2 cellular contexts compared by ENCODE assay signal in the genomic region with DNA sequence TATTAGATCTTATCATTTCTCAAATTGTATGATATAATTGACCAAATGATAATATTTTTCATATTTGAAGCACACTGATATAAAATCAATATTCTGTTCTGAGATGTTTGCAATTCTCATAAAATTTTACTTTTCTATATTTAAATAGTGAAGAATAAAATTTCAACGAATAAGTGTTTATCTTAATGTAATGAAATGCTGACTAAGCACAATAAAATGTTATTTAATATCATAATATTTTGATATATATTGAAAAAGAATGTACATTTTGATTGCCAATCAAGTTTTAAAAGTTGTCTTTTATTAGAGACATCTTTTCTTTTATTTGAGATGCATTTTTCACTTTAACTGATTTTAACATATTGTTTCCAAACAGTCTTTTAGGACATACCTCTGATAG.
A peak's percentile ranks its signal among the peaks of the same experiment; 100 is the strongest.
TF ChIP-seq lines count a peak whose summit lies in the region.

No MANE protein-coding gene starts in this region.

TF ChIP-seq in HepG2, 621 proteins besides CTCF, POLR2A, EP300 and RAD21:
- TF ChIP-seq KDM1A (CRISPR knock-in tag; IDR thresholded peaks at IDR 0.05) (no peak), MAFK (conservative IDR thresholded peaks at IDR 0.05 in 1 of 2, IDR thresholded peaks at IDR 0.05 in 1 of 2; ENCODE audit: low read length in 2 of 2) (peak; percentile 60 to 96), MAFF (IDR thresholded peaks at IDR 0.05; ENCODE audit: low read depth, low read length) (peak; percentile 86; the same call in 1 of the 2 replicates), FOSL1 (CRISPR knock-in tag; IDR thresholded peaks at IDR 0.05; ENCODE audit: borderline replicate concordance) (no peak)
TF ChIP-seq in HepG2: peak in this region for 2.

TF ChIP-seq in H1, 55 proteins besides CTCF, POLR2A, EP300 and RAD21:
- no peak for TF ChIP-seq RXRA (IDR thresholded peaks at IDR 0.05; ENCODE audit: insufficient read depth, low read depth, low read length)
- no peak for TF ChIP-seq ASH2L (IDR thresholded peaks at IDR 0.05; ENCODE audit: low read length)
- TF ChIP-seq MAFK (IDR thresholded peaks at IDR 0.05; ENCODE audit: low read depth, low read length) = peak; percentile 85; the same call in 1 of the 2 replicates
- TF ChIP-seq CHD2 (IDR thresholded peaks at IDR 0.05; ENCODE audit: low read length) = no peak
- TF ChIP-seq, protein P1, sequence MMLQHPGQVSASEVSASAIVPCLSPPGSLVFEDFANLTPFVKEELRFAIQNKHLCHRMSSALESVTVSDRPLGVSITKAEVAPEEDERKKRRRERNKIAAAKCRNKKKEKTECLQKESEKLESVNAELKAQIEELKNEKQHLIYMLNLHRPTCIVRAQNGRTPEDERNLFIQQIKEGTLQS (IDR thresholded peaks at IDR 0.05; ENCODE audit: insufficient read depth, low read depth, low read length) = no peak
